In genomic region chr17:2709173-2709661, GRCh38 we compare ENCODE assay signal across 8 cellular contexts. TPM values are rescaled to one million over a fixed set of nuclear protein-coding genes. Genes with fewer than 3 reads are reported as not detected.
DNase-seq lines count a peak whose midpoint lies in the region; ATAC-seq and TF ChIP-seq lines count a peak whose summit lies in the region.

No MANE protein-coding gene starts in this region.

- no TSS peak for BruUV-seq in Panc1 (replicated peaks; lab: Mats Ljungman, UMichigan)

- TF ChIP-seq CTCF in heart left ventricle (IDR thresholded peaks at IDR 0.05) (no peak), Panc1 (IDR thresholded peaks at IDR 0.05) (no peak), glutamatergic neuron (IDR thresholded peaks at IDR 0.05; ENCODE audit: partially characterized antibody, unreplicated experiment) (no peak)

- H3K4me1 ChIP-seq in heart left ventricle: peaks cover 10 to 85% (median 56%) of the 10 kb centered on the region in 12 donors
- H3K4me1 ChIP-seq in Panc1 (ENCODE audit: control insufficient read depth, insufficient read depth, low read length): peaks cover 24% of the 10 kb centered on the region

- no peaks in the 10 kb centered on the region for H3K9me3 ChIP-seq in heart left ventricle
- no peaks in the 10 kb centered on the region for H3K9me3 ChIP-seq in Panc1 (ENCODE audit: control insufficient read depth, insufficient read depth, low read depth, low read length)

- in situ Hi-C loops in Panc1 (cut with HindIII; ENCODE audit: low pct_unique_long_range_greater_than_20kb, low sequenced_read_pairs): no loop called here

- peaks cover 7% of the 10 kb centered on the region for H3K27me3 Mint-ChIP-seq in glutamatergic neuron (ENCODE audit: unreplicated experiment)

- H3K36me3 ChIP-seq in heart left ventricle (peaks cover 0 to 3% (median 0%) of the 10 kb centered on the region in 9 donors), Panc1 (ENCODE audit: control insufficient read depth, insufficient read depth, low read length) (no peaks in the 10 kb centered on the region; the same call in 1 of the 2 replicates)

- no peaks in the 10 kb centered on the region for H3K27me3 ChIP-seq in heart left ventricle
- no peaks in the 10 kb centered on the region for H3K27me3 ChIP-seq in Panc1 (ENCODE audit: control insufficient read depth, insufficient read depth, low read length)

- 47 to 55% (median 52%) methylated on average over 4 to 10 of the region's 10 CpGs for WGBS in heart left ventricle, 4 donors

- no peak for TF ChIP-seq POLR2A in heart left ventricle (IDR thresholded peaks at IDR 0.05)

- DNase-seq in heart left ventricle: peak in 1 of 5 donors; percentile 69
- no peak for DNase-seq in cardiac septum (ENCODE audit: low spot score)
- DNase-seq in Panc1 (ENCODE audit: low read depth, low spot score): no peak
- no peak for DNase-seq in glutamatergic neuron
- peak in 1 of 49 donors; percentile 17 for DNase-seq in substantia nigra (lab: John Stamatoyannopoulos, UW)
- no peak for DNase-seq in OCI-M1 (lab: John Stamatoyannopoulos, UW)

- H3K4me1 Mint-ChIP-seq in glutamatergic neuron (ENCODE audit: low read depth, unreplicated experiment): peaks cover 15% of the 10 kb centered on the region

- H3K4me3 ChIP-seq in heart left ventricle: peak overlapping the region in 9 of 12 donors; percentile 8 to 98 (median 92)
- peak overlapping the region; percentile 73 to 82 for H3K4me3 ChIP-seq in Panc1 (ENCODE audit: low read depth in 2 of 2, low read length in 2 of 2)

- peak overlapping the region; percentile 36 for H3K4me3 Mint-ChIP-seq in glutamatergic neuron (ENCODE audit: unreplicated experiment)

- POLR2A ChIA-PET in Panc1 (lab: Charles Lee): no interaction called here

- no peak overlapping the region for H3K27ac Mint-ChIP-seq in glutamatergic neuron (ENCODE audit: unreplicated experiment)

- CTCF ChIA-PET in Panc1 (lab: Charles Lee): no interaction called here

- ATAC-seq in heart left ventricle (no peak), Panc1 (peak; percentile 24; the same call in 1 of the 2 replicates), GM21515 (IDR thresholded peaks at IDR 0.05; ENCODE audit: unreplicated experiment) (no peak), HG03097 (IDR thresholded peaks at IDR 0.05; ENCODE audit: low FRiP score, unreplicated experiment) (no peak)

- intact Hi-C loops in heart left ventricle (cut with DNase I): loop anchor here in 1 of 10 donors (10.0 kb wide), 1 partner anchor 314 kb away; no protein-coding TSS in a partner anchor
- intact Hi-C loops in cardiac septum (cut with DNase I): no loop called here
- intact Hi-C loops in Panc1 (cut with micrococcal nuclease; ENCODE audit: unreplicated experiment): no loop called here

- H3K9me3 Mint-ChIP-seq in glutamatergic neuron (ENCODE audit: unreplicated experiment): peaks cover 9% of the 10 kb centered on the region

- H3K36me3 Mint-ChIP-seq in glutamatergic neuron (ENCODE audit: unreplicated experiment): no peaks in the 10 kb centered on the region

- H3K27ac ChIP-seq in heart left ventricle (peak overlapping the region in 11 of 12 donors; percentile 65 to 100 (median 87)), Panc1 (ENCODE audit: low read length) (peak overlapping the region; percentile 86), substantia nigra (ENCODE audit: low read depth, low read length, poor library complexity, severe bottlenecking) (peak overlapping the region; percentile 3)

RNA-seq across cellular contexts. Expression of gene CLUH, which starts 2.3 kb away (rescaled TPM):
- total RNA-seq in heart left ventricle (100 to 1,000 TPM; 104 to 298 (median 157) TPM), cardiac septum (143 TPM), Panc1 (2021; ENCODE audit: unreplicated experiment) (119 TPM), glutamatergic neuron (ENCODE audit: unreplicated experiment) (39.1 TPM)
- polyA plus RNA-seq in heart left ventricle: 100 to 1,000 TPM in 1 of 2 donors, 10 to 100 TPM in 1; 89.5 to 123 TPM
- polyA plus RNA-seq in Panc1 (2012; ENCODE audit: insufficient read length): 115 TPM

RNA-seq across cellular contexts. Expression of gene CCDC92B, which starts 40.2 kb away (rescaled TPM):
- total RNA-seq in heart left ventricle: under 1 TPM in 6 of 9 donors, not detected in 3; 0.08 to 0.44 (median 0.18) TPM
- under 1 TPM; 0.03 to 0.27 TPM for polyA plus RNA-seq in heart left ventricle
- total RNA-seq in cardiac septum: 0.13 TPM
- 0.51 TPM for total RNA-seq in Panc1 (2021; ENCODE audit: unreplicated experiment)
- 0.99 TPM for polyA plus RNA-seq in Panc1 (2012; ENCODE audit: insufficient read length)
- total RNA-seq in glutamatergic neuron (ENCODE audit: unreplicated experiment): 19.0 TPM

Comparison
In these comparisons a context has a peak if more than half of its experiments do, and no peak if none do; other contexts are left out.
1. H3K27ac ChIP-seq: peak in every context shown above with its lines; median percentile 87 in heart left ventricle; 86 in Panc1; 3 in substantia nigra.
2. RNA of gene CCDC92B, which starts 40.2 kb away (total RNA-seq): 19.0 TPM in glutamatergic neuron (single experiment); 0.51 TPM in Panc1 (single experiment), 0.13 TPM in cardiac septum (single experiment) and 0.08 to 0.44 TPM in heart left ventricle; every median in the first group is over 10 times any median in the second.